8 cellular contexts compared by ENCODE assay signal in genomic region chr11:75583710-75584658, GRCh38. TPM values are rescaled to one million over a fixed set of nuclear protein-coding genes. Genes with fewer than 3 reads are reported as not detected.
A peak's percentile ranks its signal among the peaks of the same experiment; 100 is the strongest.
DNase-seq lines count a peak whose midpoint lies in the region; ATAC-seq, FAIRE-seq and TF ChIP-seq lines count a peak whose summit lies in the region.

No MANE protein-coding gene starts in this region.

- H3K36me3 ChIP-seq in BE2C (no peaks in the 10 kb centered on the region), PC-3 (ENCODE audit: low read depth, low read length) (no peaks in the 10 kb centered on the region), skeletal muscle satellite cell (ENCODE audit: insufficient read depth, low read length) (no peaks in the 10 kb centered on the region)

- H3K79me2 ChIP-seq in PC-3 (ENCODE audit: low read length) = no peaks in the 10 kb centered on the region

- H3F3A ChIP-seq in PC-3 (ENCODE audit: low read length, unreplicated experiment) = no peaks in the 10 kb centered on the region

- DNase-seq in BE2C (peak; percentile 53), PC-3 (no peak), choroid plexus epithelial cell (ENCODE audit: low read depth) (peak; percentile 85), islet precursor cell (peak; percentile 85), GM19239 (ENCODE audit: insufficient read length, low spot score) (no peak)
- no peak for DNase-seq in activated CD8-positive, alpha-beta memory T cell treated with anti-CD3 and anti-CD28 coated beads for 24 hours

- peak overlapping the region; percentile 72 for H3K4me3 ChIP-seq in BE2C (ENCODE audit: low read depth, low read length)
- H3K4me3 ChIP-seq in PC-3 (ENCODE audit: low read length) = peak overlapping the region; percentile 85
- peak overlapping the region; percentile 77 for H3K4me3 ChIP-seq in choroid plexus epithelial cell (ENCODE audit: low read depth, low read length)
- peak overlapping the region; percentile 69 for H3K4me3 ChIP-seq in skeletal muscle satellite cell (ENCODE audit: low read length)

- peaks cover 7% of the 10 kb centered on the region; the same call in 1 of the 2 replicates for H3K4me1 ChIP-seq in BE2C
- peaks cover 8% of the 10 kb centered on the region for H3K4me1 ChIP-seq in PC-3 (ENCODE audit: insufficient read depth, low read length)
- peaks cover 23% of the 10 kb centered on the region for H3K4me1 ChIP-seq in skeletal muscle satellite cell (ENCODE audit: control insufficient read depth, insufficient read depth, low read length)

- H3K27me3 ChIP-seq in BE2C (no peaks in the 10 kb centered on the region), PC-3 (ENCODE audit: low read length) (no peaks in the 10 kb centered on the region), skeletal muscle satellite cell (ENCODE audit: control insufficient read depth, insufficient read depth, low read length) (no peaks in the 10 kb centered on the region)

- H3K9me2 ChIP-seq in PC-3 (replicated peaks; ENCODE audit: low read length) = no peaks in the 10 kb centered on the region

- H3K4me2 ChIP-seq in PC-3 (ENCODE audit: low read length) = peak overlapping the region; percentile 97
- H3K4me2 ChIP-seq in skeletal muscle satellite cell (ENCODE audit: low read length) = peak overlapping the region; percentile 90

- TF ChIP-seq CTCF in BE2C (IDR thresholded peaks at IDR 0.05; ENCODE audit: low read depth, low read length) (no peak), PC-3 (conservative IDR thresholded peaks at IDR 0.05; ENCODE audit: low read depth, low read length) (no peak), choroid plexus epithelial cell (conservative IDR thresholded peaks at IDR 0.05; ENCODE audit: low read depth, low read length) (no peak)

- POLR2A ChIA-PET in PC-3 (lab: Charles Lee; ENCODE audit: unreplicated experiment) = interaction anchor here (0.6 to 0.7 kb wide), 2 partner anchors 55 to 799 kb away, joined by 13 to 17 read pairs; no protein-coding TSS in a partner anchor

- peak; percentile 11 for ATAC-seq in GM21381 (IDR thresholded peaks at IDR 0.05; ENCODE audit: unreplicated experiment)
- peak; percentile 23 for ATAC-seq in PC-3

- no peaks in the 10 kb centered on the region for H4K20me1 ChIP-seq in PC-3 (ENCODE audit: low read length)

- TSS peak; percentile 48 for BruUV-seq in PC-3 (replicated peaks; lab: Mats Ljungman, UMichigan)

- peak overlapping the region; percentile 96 for H2AFZ ChIP-seq in PC-3 (ENCODE audit: low read length)

- H3K9ac ChIP-seq in PC-3 (ENCODE audit: low read length) (peak overlapping the region; percentile 86), skeletal muscle satellite cell (ENCODE audit: low read depth, low read length) (peak overlapping the region; percentile 98)

- H3K27ac ChIP-seq in PC-3 (ENCODE audit: low read length) = no peak overlapping the region

- no peak for FAIRE-seq in GM19239 (lab: Jason Lieb, UNC)

- H3K9me3 ChIP-seq in BE2C (no peaks in the 10 kb centered on the region), PC-3 (ENCODE audit: low read length) (no peaks in the 10 kb centered on the region), skeletal muscle satellite cell (replicated peaks; ENCODE audit: low read length) (no peaks in the 10 kb centered on the region)

- CTCF ChIA-PET in PC-3 (lab: Charles Lee) = interaction anchor here (0.6 to 1.5 kb wide), 3 partner anchors 14 to 41 kb away, joined by 3 to 5 read pairs (median 3); no protein-coding TSS in a partner anchor

- intact Hi-C loops in PC-3 (cut with micrococcal nuclease) = no loop called here

RNA-seq across cellular contexts. Expression of gene SERPINH1, which starts 21.9 kb away (rescaled TPM):
- polyA plus RNA-seq in BE2C (2012; ENCODE audit: insufficient read depth, insufficient read length, low read depth) = 387 TPM
- 117 and 121 TPM in 2 replicates for total RNA-seq in PC-3 (2014; rRNA removed)
- 849 and 1,070 TPM in 2 replicates for total RNA-seq in skeletal muscle satellite cell (2012; rRNA removed)

RNA-seq across cellular contexts. Expression of gene GDPD5, which starts 58.2 kb away (rescaled TPM):
- polyA plus RNA-seq in BE2C (2012; ENCODE audit: insufficient read depth, insufficient read length, low read depth) = 18.0 TPM
- 21.4 and 31.1 TPM in 2 replicates for total RNA-seq in PC-3 (2014; rRNA removed)
- 1.0 and 2.8 TPM in 2 replicates for total RNA-seq in skeletal muscle satellite cell (2012; rRNA removed)

Comparison
In these comparisons a context has a peak if more than half of its experiments do, and no peak if none do; other contexts are left out.
1. DNase-seq: peak in BE2C (single experiment), choroid plexus epithelial cell (single experiment) and islet precursor cell (single experiment); none in PC-3 (single experiment), GM19239 (single experiment) and activated CD8-positive, alpha-beta memory T cell treated with anti-CD3 and anti-CD28 coated beads for 24 hours (single experiment).
2. Peak in every context shown above with its lines, with median percentiles within 50 percentile points of each other: H3K4me3 ChIP-seq.